8 cellular contexts compared by ENCODE assay signal in genomic region chr1:24526940-24527542, GRCh38. TPM values are rescaled to one million over a fixed set of nuclear protein-coding genes. Genes with fewer than 3 reads are reported as not detected.
DNase-seq lines count a peak whose midpoint lies in the region; ATAC-seq and TF ChIP-seq lines count a peak whose summit lies in the region.

No MANE protein-coding gene starts in this region.

- TF ChIP-seq EP300 in gastroesophageal sphincter (IDR thresholded peaks at IDR 0.05) = no peak

- H3K27ac ChIP-seq in C4-2B (no peak overlapping the region), H9 (ENCODE audit: insufficient read length, low read depth, low read length) (no peak overlapping the region), endodermal cell (ENCODE audit: low read depth, low read length) (no peak overlapping the region), gastroesophageal sphincter (no peak overlapping the region)

- peaks cover 25% of the 10 kb centered on the region for H3K36me3 ChIP-seq in endodermal cell (ENCODE audit: control insufficient read depth, insufficient read depth, low read length)
- H3K36me3 ChIP-seq in gastroesophageal sphincter = peaks cover 0 to 14% of the 10 kb centered on the region in 2 donors

- H2AFZ ChIP-seq in H9 (ENCODE audit: low read length) = no peak overlapping the region

- no peak overlapping the region; a peak in 1 of 7 replicates for H3K27ac Mint-ChIP-seq in H9
- H3K27ac Mint-ChIP-seq in endodermal cell = no peak overlapping the region

- H3K56ac ChIP-seq in H9 (ENCODE audit: insufficient read length, low read depth, low read length) = no peak overlapping the region

- H2BK15ac ChIP-seq in H9 (ENCODE audit: low read depth, low read length) = no peak overlapping the region

- peaks cover 0 to 5% (median 0%) of the 10 kb centered on the region in 3 experiments; a peak in 3 of 7 replicates for H3K36me3 Mint-ChIP-seq in H9 (ENCODE audit: insufficient read depth in 1 of 3, low read depth in 3 of 3)
- peaks cover 18% of the 10 kb centered on the region for H3K36me3 Mint-ChIP-seq in endodermal cell (ENCODE audit: low read depth)

- no peak overlapping the region for H4K8ac ChIP-seq in H9 (replicated peaks; ENCODE audit: insufficient read length, low read depth, low read length)

- H3K27me3 ChIP-seq in H9 (ENCODE audit: insufficient read depth, low read length) (no peaks in the 10 kb centered on the region), endodermal cell (ENCODE audit: control insufficient read depth, insufficient read depth, low read length, poor library complexity, severe bottlenecking) (no peaks in the 10 kb centered on the region), gastroesophageal sphincter (no peaks in the 10 kb centered on the region)

- H3K9me3 Mint-ChIP-seq in H9 = no peaks in the 10 kb centered on the region
- H3K9me3 Mint-ChIP-seq in endodermal cell = no peaks in the 10 kb centered on the region

- H3K4me1 Mint-ChIP-seq in H9 (no peaks in the 10 kb centered on the region; a peak in 1 of 4 replicates), endodermal cell (peaks cover 17% of the 10 kb centered on the region)

- no peaks in the 10 kb centered on the region for H3K27me3 Mint-ChIP-seq in H9 (ENCODE audit: low read depth)
- no peaks in the 10 kb centered on the region for H3K27me3 Mint-ChIP-seq in endodermal cell (ENCODE audit: insufficient read depth)

- no peak overlapping the region for H2BK20ac ChIP-seq in H9 (ENCODE audit: low read depth, low read length, poor library complexity, severe bottlenecking)

- no peak overlapping the region for H2BK120ac ChIP-seq in H9 (ENCODE audit: low read depth, low read length, poor library complexity, severe bottlenecking)

- no peak overlapping the region for H3K4me3 Mint-ChIP-seq in H9
- H3K4me3 Mint-ChIP-seq in endodermal cell = no peak overlapping the region

- H3K9me3 ChIP-seq in H9 (ENCODE audit: control insufficient read depth, low read depth, low read length) (no peaks in the 10 kb centered on the region), endodermal cell (ENCODE audit: control insufficient read depth, low read length) (no peaks in the 10 kb centered on the region), gastroesophageal sphincter (no peaks in the 10 kb centered on the region)

- H3K9ac ChIP-seq in H9 (ENCODE audit: extremely low read depth, insufficient read length, low read length) (no peak overlapping the region), endodermal cell (ENCODE audit: extremely low read depth, low read length, poor library complexity, severe bottlenecking) (no peak overlapping the region)

- peak; percentile 43 for TF ChIP-seq CTCF in C4-2B (conservative IDR thresholded peaks at IDR 0.05)
- peak; percentile 76 for TF ChIP-seq CTCF in H9 (conservative IDR thresholded peaks at IDR 0.05)
- TF ChIP-seq CTCF in WI38 (IDR thresholded peaks at IDR 0.05; ENCODE audit: low read depth, low read length) = peak; percentile 53
- peak; percentile 87 for TF ChIP-seq CTCF in endodermal cell (conservative IDR thresholded peaks at IDR 0.05)
- peak in 1 of 4 experiments; percentile 32 for TF ChIP-seq CTCF in gastroesophageal sphincter (IDR thresholded peaks at IDR 0.05)

- no peak overlapping the region for H2BK12ac ChIP-seq in H9 (ENCODE audit: insufficient read length, low read depth, low read length)

- H2BK5ac ChIP-seq in H9 (ENCODE audit: insufficient read length, low read length) = no peak overlapping the region

- H3K23me2 ChIP-seq in H9 (ENCODE audit: insufficient read length, low read depth, low read length, poor library complexity, severe bottlenecking) = no peaks in the 10 kb centered on the region

- H3K4me1 ChIP-seq in H9 (ENCODE audit: insufficient read depth, low read length) (no peaks in the 10 kb centered on the region), endodermal cell (ENCODE audit: control insufficient read depth, insufficient read depth, low read length) (peaks cover 3% of the 10 kb centered on the region), gastroesophageal sphincter (no peaks in the 10 kb centered on the region)

- no peaks in the 10 kb centered on the region for H3K79me2 ChIP-seq in H9 (ENCODE audit: insufficient read depth, low read length)

- WGBS in H9 (ENCODE audit: extremely low coverage, insufficient read length, low lambda C conversion rate) = no CpG with 5 or more reads among the region's 8 CpGs
- 90 to 93% methylated on average over 6 to 8 of the region's 8 CpGs for WGBS in endodermal cell (ENCODE audit: insufficient coverage in 1 of 2, insufficient read length in 1 of 2), 2 experiments
- 64% methylated on average over 2 of the region's 8 CpGs; no CpG with 5 or more reads in 1 of the 2 donors for WGBS in gastroesophageal sphincter (ENCODE audit: low coverage in 1 of 2), 2 donors

- no peak overlapping the region for H3K4me2 ChIP-seq in H9 (ENCODE audit: insufficient read depth, insufficient read length, low read length)

- no peak overlapping the region for H4K91ac ChIP-seq in H9 (ENCODE audit: insufficient read length, low read depth, low read length)

- no peak for TF ChIP-seq POLR2A in gastroesophageal sphincter (IDR thresholded peaks at IDR 0.05)

- no peak overlapping the region for H3K4ac ChIP-seq in H9 (ENCODE audit: low read depth, low read length)

- ATAC-seq in gastroesophageal sphincter (no peak), HG03139 (IDR thresholded peaks at IDR 0.05; ENCODE audit: unreplicated experiment) (no peak)

- H3K14ac ChIP-seq in H9 (ENCODE audit: insufficient read depth, low read length) = no peak overlapping the region

- H3K79me1 ChIP-seq in H9 (ENCODE audit: insufficient read depth, low read depth, low read length, poor library complexity, severe bottlenecking) = no peaks in the 10 kb centered on the region

- no peak overlapping the region for H4K5ac ChIP-seq in H9 (ENCODE audit: insufficient read length, low read depth, low read length)

- H4K20me1 ChIP-seq in H9 (ENCODE audit: control insufficient read depth, insufficient read depth, insufficient read length) = no peaks in the 10 kb centered on the region

- H3K18ac ChIP-seq in H9 (ENCODE audit: insufficient read length, low read depth, low read length) = no peak overlapping the region

- no peak overlapping the region for H2AK5ac ChIP-seq in H9 (ENCODE audit: insufficient read length, low read length)

- no peak for DNase-seq in H9
- no peak for DNase-seq in endodermal cell
- peak; percentile 41 for DNase-seq in stimulated activated CD4-positive, alpha-beta T cell treated with anti-CD3 and anti-CD28 coated beads, Interleukin-2, amount 100 ng/mL, for 4 hours (ENCODE audit: low read depth)
- no peak for DNase-seq in cerebellar nuclear complex (lab: John Stamatoyannopoulos, UW)

- H3T11ph ChIP-seq in H9 (ENCODE audit: low read length) = no peak overlapping the region

- no peak overlapping the region for H3K23ac ChIP-seq in H9 (ENCODE audit: insufficient read length, low read depth, low read length)

- no peak overlapping the region for H3K4me3 ChIP-seq in WI38 (ENCODE audit: low read depth, low read length)
- no peak overlapping the region for H3K4me3 ChIP-seq in endodermal cell (ENCODE audit: low read length)
- no peak overlapping the region for H3K4me3 ChIP-seq in gastroesophageal sphincter

RNA-seq across cellular contexts. Expression of gene RCAN3, which starts 24.4 kb away (rescaled TPM):
- total RNA-seq in H9 (2021) (13.0 TPM in 2 replicates), endodermal cell (10 to 100 TPM; 31.9 to 36.8 TPM), gastroesophageal sphincter (10 to 100 TPM in 3 of 4 donors, 1 to 10 TPM in 1; 9.0 to 12.7 (median 11.5) TPM)
- 10.5 TPM for polyA plus RNA-seq in endodermal cell (2013, experiment 1 of 2)
- polyA plus RNA-seq in endodermal cell (2013, experiment 2 of 2) = 11.3 TPM

RNA-seq across cellular contexts. Expression of gene NCMAP, which starts 28.8 kb away (rescaled TPM):
- total RNA-seq in H9 (2021) (0.33 and 0.35 TPM in 2 replicates), endodermal cell (under 1 TPM; 0.15 to 0.42 TPM), gastroesophageal sphincter (1 to 10 TPM in 1 of 4 donors, under 1 TPM in 2, not detected in 1; 0.16 to 1.9 (median 0.27) TPM)
- not detected for polyA plus RNA-seq in endodermal cell (2013, experiment 1 of 2)
- not detected for polyA plus RNA-seq in endodermal cell (2013, experiment 2 of 2)
